ENCODE assay signal across 1 cellular context in genomic region chr1:58815069-58815679, GRCh38.
A peak's percentile ranks its signal among the peaks of the same experiment; 100 is the strongest.
TF ChIP-seq lines count a peak whose summit lies in the region.

No MANE protein-coding gene starts in this region.

TF ChIP-seq in HEK293, 187 proteins besides CTCF, POLR2A, EP300 and RAD21 (continued from another document):
- TF ChIP-seq ZNF394 (tag by site-specific recombination; IDR thresholded peaks at IDR 0.05; ENCODE audit: borderline replicate concordance) (peak; percentile 59; the same call in 1 of the 2 replicates), OVOL3 (tag by site-specific recombination; IDR thresholded peaks at IDR 0.05) (no peak), ZNF140 (tag by site-specific recombination; IDR thresholded peaks at IDR 0.05) (no peak), ZNF600 (tag by site-specific recombination; IDR thresholded peaks at IDR 0.05) (0 out of 2 replicates have a peak, but pooled peaks have one; percentile 28), SETDB1 (IDR thresholded peaks at IDR 0.05; ENCODE audit: insufficient read length, low read length) (no peak), ZNF555 (tag by site-specific recombination; conservative IDR thresholded peaks at IDR 0.05) (no peak), ZNF473 (tag by site-specific recombination; IDR thresholded peaks at IDR 0.05) (no peak), ZNF133 (tag by site-specific recombination; IDR thresholded peaks at IDR 0.05) (no peak)
- TF ChIP-seq, protein P1, sequence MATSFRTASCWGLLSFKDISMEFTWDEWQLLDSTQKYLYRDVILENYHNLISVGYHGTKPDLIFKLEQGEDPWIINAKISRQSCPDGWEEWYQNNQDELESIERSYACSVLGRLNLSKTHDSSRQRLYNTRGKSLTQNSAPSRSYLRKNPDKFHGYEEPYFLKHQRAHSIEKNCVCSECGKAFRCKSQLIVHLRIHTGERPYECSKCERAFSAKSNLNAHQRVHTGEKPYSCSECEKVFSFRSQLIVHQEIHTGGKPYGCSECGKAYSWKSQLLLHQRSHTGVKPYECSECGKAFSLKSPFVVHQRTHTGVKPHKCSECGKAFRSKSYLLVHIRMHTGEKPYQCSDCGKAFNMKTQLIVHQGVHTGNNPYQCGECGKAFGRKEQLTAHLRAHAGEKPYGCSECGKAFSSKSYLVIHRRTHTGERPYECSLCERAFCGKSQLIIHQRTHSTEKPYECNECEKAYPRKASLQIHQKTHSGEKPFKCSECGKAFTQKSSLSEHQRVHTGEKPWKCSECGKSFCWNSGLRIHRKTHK (tag by site-specific recombination; IDR thresholded peaks at IDR 0.05), result no peak
